8 cellular contexts compared by ENCODE assay signal in genomic region chr18:70762812-70763211, GRCh38.
"Had no signal": no experiment of that assay in that cellular context is flagged by ENCODE, and none has a peak within 500 bp of the region (broad histone marks: within the 10 kb centered on the region; RNA-seq: fewer than 3 reads in every experiment).

No MANE protein-coding gene starts in this region.

- H3K4me2 ChIP-seq: KMS-11 had no signal

- H2AFZ ChIP-seq: GM23248 had no signal

- FAIRE-seq: H54, HTR-8/SVneo had no signal

- H3K9ac ChIP-seq: GM23248, KMS-11 had no signal

- H3K4me3 ChIP-seq: GM23248 had no signal

- DNase-seq: GM23248, GOT3, H9, HCEC 1CT, KBM-7 had no signal

- H3K27ac ChIP-seq: GM23248, KMS-11 had no signal
